In genomic region chr13:51797664-51798488, GRCh38 we compare ENCODE assay signal across 8 cellular contexts. TPM values are rescaled to one million over a fixed set of nuclear protein-coding genes. Genes with fewer than 3 reads are reported as not detected.
A peak's percentile ranks its signal among the peaks of the same experiment; 100 is the strongest.
DNase-seq lines count a peak whose midpoint lies in the region; ATAC-seq and TF ChIP-seq lines count a peak whose summit lies in the region.

No MANE protein-coding gene starts in this region.

- peak overlapping the region; percentile 37 for H3K4me2 ChIP-seq in OCI-LY3 (ENCODE audit: low read length)

- no peak overlapping the region for H3K9ac ChIP-seq in OCI-LY3 (ENCODE audit: low read length)

- no peak overlapping the region for H2AFZ ChIP-seq in OCI-LY3 (ENCODE audit: low read depth, low read length)

- peaks cover 5% of the 10 kb centered on the region; the same call in 1 of the 2 replicates for H3K79me2 ChIP-seq in OCI-LY3 (ENCODE audit: low read length)

- H3K36me3 ChIP-seq in CD4-positive, alpha-beta memory T cell (ENCODE audit: insufficient read depth, low read length), result peaks cover 7% of the 10 kb centered on the region
- H3K36me3 ChIP-seq in OCI-LY3 (replicated peaks; ENCODE audit: low read depth, low read length) (peaks cover 2% of the 10 kb centered on the region), heart right ventricle (peaks cover 0 to 48% (median 0%) of the 10 kb centered on the region in 9 donors), spleen (peaks cover 0 to 37% (median 4%) of the 10 kb centered on the region in 6 donors)

- CTCF ChIA-PET in CD4-positive, alpha-beta memory T cell (lab: Charles Lee; ENCODE audit: partially characterized antibody), result interaction anchor here (0.6 to 8.2 kb wide), 49 partner anchors 9 to 673 kb away, joined by 3 to 67 read pairs (median 5); partner anchors contain the start of gene INTS6
- CTCF ChIA-PET in activated naive CD4-positive, alpha-beta T cell treated with anti-CD3 and anti-CD28 coated beads for 36 hours (lab: Charles Lee), result interaction anchor here (0.6 to 6.0 kb wide), 59 partner anchors 8 to 886 kb away, joined by 3 to 52 read pairs (median 5); partner anchors contain the start of gene NEK5

- no peaks in the 10 kb centered on the region for H3K27me3 ChIP-seq in CD4-positive, alpha-beta memory T cell (ENCODE audit: insufficient read depth, low read length)
- no peaks in the 10 kb centered on the region for H3K27me3 ChIP-seq in OCI-LY3 (ENCODE audit: low read depth, low read length)
- H3K27me3 ChIP-seq in heart right ventricle, result no peaks in the 10 kb centered on the region
- no peaks in the 10 kb centered on the region for H3K27me3 ChIP-seq in spleen (replicated peaks in 1 of 7)

- no peak for TF ChIP-seq POLR2A in spleen (IDR thresholded peaks at IDR 0.05)

- no peaks in the 10 kb centered on the region for H3K9me3 ChIP-seq in CD4-positive, alpha-beta memory T cell (ENCODE audit: control insufficient read depth in 1 of 2, low read length in 2 of 2)
- H3K9me3 ChIP-seq in OCI-LY3 (ENCODE audit: insufficient read depth, low read length), result no peaks in the 10 kb centered on the region
- no peaks in the 10 kb centered on the region for H3K9me3 ChIP-seq in heart right ventricle
- H3K9me3 ChIP-seq in spleen, result no peaks in the 10 kb centered on the region

- H3K4me1 Mint-ChIP-seq in CD4-positive, alpha-beta memory T cell, result peaks cover 20 to 39% (median 23%) of the 10 kb centered on the region in 4 donors
- H3K4me1 Mint-ChIP-seq in activated naive CD4-positive, alpha-beta T cell treated with anti-CD3 and anti-CD28 coated beads for 36 hours (ENCODE audit: low read depth), result peaks cover 43% of the 10 kb centered on the region

- H3K27ac Mint-ChIP-seq in CD4-positive, alpha-beta memory T cell, result peak overlapping the region; percentile 27 to 92 (median 77)
- no peak overlapping the region for H3K27ac Mint-ChIP-seq in activated naive CD4-positive, alpha-beta T cell treated with anti-CD3 and anti-CD28 coated beads for 36 hours

- intact Hi-C loops in CD4-positive, alpha-beta memory T cell (cut with micrococcal nuclease), result loop anchor here (1.0 to 5.0 kb wide), 4 partner anchors 363 to 576 kb away; partner anchors contain the start of gene FAM124A
- intact Hi-C loops in activated naive CD4-positive, alpha-beta T cell treated with anti-CD3 and anti-CD28 coated beads for 36 hours (cut with micrococcal nuclease), result loop anchor here (1.0 to 2.0 kb wide), 7 partner anchors 34 to 673 kb away; partner anchors contain the start of genes FAM124A and WDFY2
- intact Hi-C loops in heart right ventricle (cut with DNase I) (loop anchor here in 3 of 10 donors (5.0 to 10.0 kb wide), 3 partner anchors 353 to 363 kb away; no protein-coding TSS in a partner anchor), spleen (cut with DNase I; ENCODE audit: low total_unique reads) (loop anchor here (10.0 kb wide), 1 partner anchor 363 kb away; no protein-coding TSS in a partner anchor)

- H3K27me3 Mint-ChIP-seq in CD4-positive, alpha-beta memory T cell, result no peaks in the 10 kb centered on the region
- no peaks in the 10 kb centered on the region for H3K27me3 Mint-ChIP-seq in activated naive CD4-positive, alpha-beta T cell treated with anti-CD3 and anti-CD28 coated beads for 36 hours (ENCODE audit: low read depth)

- ATAC-seq in GM19023 (IDR thresholded peaks at IDR 0.05; ENCODE audit: unreplicated experiment), result peak; percentile 55
- no peak for ATAC-seq in heart right ventricle
- ATAC-seq in HG03135 (IDR thresholded peaks at IDR 0.05; ENCODE audit: unreplicated experiment), result no peak

- H3K4me3 Mint-ChIP-seq in CD4-positive, alpha-beta memory T cell, result no peak overlapping the region
- H3K4me3 Mint-ChIP-seq in activated naive CD4-positive, alpha-beta T cell treated with anti-CD3 and anti-CD28 coated beads for 36 hours, result no peak overlapping the region

- no peaks in the 10 kb centered on the region for H4K20me1 ChIP-seq in OCI-LY3 (ENCODE audit: insufficient read depth, low read length)

- peaks cover 22 to 34% of the 10 kb centered on the region in 2 donors for H3K36me3 Mint-ChIP-seq in CD4-positive, alpha-beta memory T cell
- H3K36me3 Mint-ChIP-seq in activated naive CD4-positive, alpha-beta T cell treated with anti-CD3 and anti-CD28 coated beads for 36 hours (ENCODE audit: low read depth), result peaks cover 6% of the 10 kb centered on the region

- WGBS in heart right ventricle, 2 donors, result 83% methylated on average over 12 of the region's 12 CpGs
- WGBS in spleen, 5 donors, result 77 to 84% (median 80%) methylated on average over 11 to 12 of the region's 12 CpGs

- peak; percentile 66 to 81 (median 71) for DNase-seq in CD4-positive, alpha-beta memory T cell
- DNase-seq in KG1 (lab: John Stamatoyannopoulos, UW) (peak; percentile 14), heart right ventricle (no peak), spleen (no peak)
- DNase-seq in activated naive CD4-positive, alpha-beta T cell treated with anti-CD3 and anti-CD28 coated beads for 36 hours, result peak; percentile 83

- TF ChIP-seq CTCF in OCI-LY3 (IDR thresholded peaks at IDR 0.05; ENCODE audit: low read depth, low read length) (peak; percentile 85), heart right ventricle (IDR thresholded peaks at IDR 0.05) (peak in 6 of 9 donors; percentile 33 to 52 (median 44)), spleen (IDR thresholded peaks at IDR 0.05 in 8 of 11, conservative IDR thresholded peaks at IDR 0.05 in 3 of 11) (peak in 10 of 11 experiments; percentile 27 to 62 (median 46))

- H3K9me3 Mint-ChIP-seq in CD4-positive, alpha-beta memory T cell, result peaks cover 0 to 4% (median 0%) of the 10 kb centered on the region in 8 donors
- no peaks in the 10 kb centered on the region for H3K9me3 Mint-ChIP-seq in activated naive CD4-positive, alpha-beta T cell treated with anti-CD3 and anti-CD28 coated beads for 36 hours

- H3K4me1 ChIP-seq in CD4-positive, alpha-beta memory T cell (ENCODE audit: insufficient read depth, low read length), result peaks cover 17% of the 10 kb centered on the region
- H3K4me1 ChIP-seq in OCI-LY3 (ENCODE audit: low read length) (peaks cover 63% of the 10 kb centered on the region), heart right ventricle (peaks cover 14 to 36% (median 21%) of the 10 kb centered on the region in 9 donors), spleen (peaks cover 12 to 55% (median 31%) of the 10 kb centered on the region in 6 donors)

- no peak overlapping the region for H3K4me3 ChIP-seq in CD4-positive, alpha-beta memory T cell (ENCODE audit: low read length in 2 of 2)
- H3K4me3 ChIP-seq in OCI-LY3 (ENCODE audit: low read length), result no peak overlapping the region
- H3K4me3 ChIP-seq in heart right ventricle, result no peak overlapping the region
- H3K4me3 ChIP-seq in spleen, result no peak overlapping the region

- POLR2A ChIA-PET in CD4-positive, alpha-beta memory T cell (lab: Charles Lee; ENCODE audit: partially characterized antibody), result interaction anchor here (0.8 to 14.5 kb wide), 10 partner anchors 18 to 573 kb away, joined by 3 to 288 read pairs (median 4); partner anchors contain the start of gene INTS6

- H3K27ac ChIP-seq in CD4-positive, alpha-beta memory T cell (ENCODE audit: low read depth, low read length), result peak overlapping the region; percentile 11
- H3K27ac ChIP-seq in OCI-LY3 (ENCODE audit: low read length), result no peak overlapping the region
- H3K27ac ChIP-seq in heart right ventricle, result no peak overlapping the region
- no peak overlapping the region for H3K27ac ChIP-seq in spleen

RNA-seq across cellular contexts. Expression of gene DHRS12, which starts 6.1 kb away (rescaled TPM):
- total RNA-seq in CD4-positive, alpha-beta memory T cell, result 10 to 100 TPM; 23.6 to 24.3 TPM
- 10 to 100 TPM; 37.1 to 38.9 TPM for polyA plus RNA-seq in CD4-positive, alpha-beta memory T cell
- total RNA-seq in activated naive CD4-positive, alpha-beta T cell treated with anti-CD3 and anti-CD28 coated beads for 36 hours, result 1 to 10 TPM; 4.1 to 4.9 TPM
- total RNA-seq in heart right ventricle (10 to 100 TPM in 6 of 10 donors, 1 to 10 TPM in 4; 8.6 to 14.0 (median 10.3) TPM), spleen (10 to 100 TPM; 11.3 to 22.8 (median 17.8) TPM)
- polyA plus RNA-seq in heart right ventricle (10 to 100 TPM in 1 of 2 donors, 1 to 10 TPM in 1; 5.5 to 20.6 TPM), spleen (10 to 100 TPM; 13.5 to 18.8 (median 15.1) TPM)

RNA-seq across cellular contexts. Expression of gene TMEM272, which starts 47.1 kb away (rescaled TPM):
- 1 to 10 TPM; 7.9 to 9.0 TPM for total RNA-seq in CD4-positive, alpha-beta memory T cell
- polyA plus RNA-seq in CD4-positive, alpha-beta memory T cell, result under 1 TPM in 1 of 2 donors, not detected in 1; 0.41 TPM
- under 1 TPM; 0.41 to 0.42 TPM for total RNA-seq in activated naive CD4-positive, alpha-beta T cell treated with anti-CD3 and anti-CD28 coated beads for 36 hours
- total RNA-seq in heart right ventricle, result 1 to 10 TPM in 4 of 10 donors, under 1 TPM in 6; 0.32 to 2.7 (median 0.77) TPM
- polyA plus RNA-seq in heart right ventricle, result under 1 TPM; 0.09 to 0.37 TPM
- 1 to 10 TPM in 5 of 7 donors, under 1 TPM in 2; 0.39 to 3.3 (median 1.7) TPM for total RNA-seq in spleen
- polyA plus RNA-seq in spleen, result under 1 TPM; 0.03 to 0.20 (median 0.06) TPM

Comparison
In these comparisons a context has a peak if more than half of its experiments do, and no peak if none do; other contexts are left out.
1. DNase-seq: peak in CD4-positive, alpha-beta memory T cell (5 of 5), KG1 (single experiment) and activated naive CD4-positive, alpha-beta T cell treated with anti-CD3 and anti-CD28 coated beads for 36 hours (single experiment); none in heart right ventricle (0 of 2) and spleen (single experiment).
2. Peak in every context shown above with its lines, with median percentiles within 50 percentile points of each other: CTCF ChIP-seq.